Comparison of ENCODE assay signal across 2 cellular contexts in genomic region chr16:66741971-66742396, GRCh38.
A peak's percentile ranks its signal among the peaks of the same experiment; 100 is the strongest.
TF ChIP-seq lines count a peak whose summit lies in the region.

No MANE protein-coding gene starts in this region.

TF ChIP-seq in HEK293, 187 proteins besides CTCF, POLR2A, EP300 and RAD21:
- TF ChIP-seq ZNF335 (tag by site-specific recombination; conservative IDR thresholded peaks at IDR 0.05) (0 out of 2 replicates have a peak, but pooled peaks have one; percentile 33), KLF16 (tag by site-specific recombination; IDR thresholded peaks at IDR 0.05) (no peak), ZNF664 (tag by site-specific recombination; IDR thresholded peaks at IDR 0.05) (0 out of 2 replicates have a peak, but pooled peaks have one; percentile 9), ZNF362 (tag by site-specific recombination; IDR thresholded peaks at IDR 0.05) (0 out of 2 replicates have a peak, but pooled peaks have one; percentile 50), ZNF510 (tag by site-specific recombination; IDR thresholded peaks at IDR 0.05; ENCODE audit: insufficient replicate concordance) (peak; percentile 26)
- TF ChIP-seq, protein P1, sequence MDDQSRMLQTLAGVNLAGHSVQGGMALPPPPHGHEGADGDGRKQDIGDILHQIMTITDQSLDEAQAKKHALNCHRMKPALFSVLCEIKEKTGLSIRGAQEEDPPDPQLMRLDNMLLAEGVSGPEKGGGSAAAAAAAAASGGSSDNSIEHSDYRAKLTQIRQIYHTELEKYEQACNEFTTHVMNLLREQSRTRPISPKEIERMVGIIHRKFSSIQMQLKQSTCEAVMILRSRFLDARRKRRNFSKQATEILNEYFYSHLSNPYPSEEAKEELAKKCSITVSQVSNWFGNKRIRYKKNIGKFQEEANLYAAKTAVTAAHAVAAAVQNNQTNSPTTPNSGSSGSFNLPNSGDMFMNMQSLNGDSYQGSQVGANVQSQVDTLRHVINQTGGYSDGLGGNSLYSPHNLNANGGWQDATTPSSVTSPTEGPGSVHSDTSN (CRISPR knock-in tag; IDR thresholded peaks at IDR 0.05), result no peak

TF ChIP-seq in HepG2, 621 proteins besides CTCF, POLR2A, EP300 and RAD21:
- TF ChIP-seq RNF219 (CRISPR knock-in tag; IDR thresholded peaks at IDR 0.05) (0 out of 2 replicates have a peak, but pooled peaks have one; percentile 42), ZNF432 (CRISPR knock-in tag; IDR thresholded peaks at IDR 0.05; ENCODE audit: borderline replicate concordance) (no peak), DR1 (CRISPR knock-in tag; IDR thresholded peaks at IDR 0.05) (no peak), LRRFIP1 (CRISPR knock-in tag; conservative IDR thresholded peaks at IDR 0.05) (no peak), AKAP8 (CRISPR knock-in tag; IDR thresholded peaks at IDR 0.05) (no peak), KLF6 (CRISPR knock-in tag; IDR thresholded peaks at IDR 0.05) (no peak)
TF ChIP-seq in HepG2: peak in this region for 1.
